In the genomic region with DNA sequence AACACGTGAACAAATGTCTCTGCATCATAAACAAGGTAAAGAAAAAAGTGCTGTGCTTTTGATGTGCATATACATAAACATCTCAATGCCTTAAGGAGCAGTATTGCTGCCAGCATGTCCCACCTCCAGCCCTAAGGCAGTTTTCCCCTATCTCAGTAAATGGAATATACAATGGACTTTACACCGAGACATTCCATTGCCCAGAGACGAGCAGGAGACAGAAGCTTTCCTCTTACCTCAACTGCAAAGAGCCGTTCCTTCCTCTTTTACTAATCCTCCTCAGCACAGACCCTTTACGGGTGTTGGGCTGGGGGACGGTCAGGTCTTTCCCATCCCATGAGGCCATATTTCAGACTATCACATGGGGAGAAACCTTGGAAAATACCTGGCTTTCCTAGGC, we compare ENCODE assay signal across 21 cellular contexts. TPM values are rescaled to one million over a fixed set of nuclear protein-coding genes. Genes with fewer than 3 reads are reported as not detected.
"Had no signal": no experiment of that assay in that cellular context is flagged by ENCODE, and none has a peak within 500 bp of the region (broad histone marks: within the 10 kb centered on the region; RNA-seq: fewer than 3 reads in every experiment).

No MANE protein-coding gene starts in this region.

RNA-seq across cellular contexts. Expression of a gene that starts 11.1 kb away (rescaled TPM):
- total RNA-seq: activated naive CD4-positive, alpha-beta T cell treated with anti-CD3 and anti-CD28 coated beads for 36 hours; activated naive CD4-positive, alpha-beta T cell treated with anti-CD3 and anti-CD28 coated beads, Interleukin-2, amount 50 U/mL, for 72 hours; activated naive CD8-positive, alpha-beta T cell treated with anti-CD3 and anti-CD28 coated beads for 36 hours; activated naive CD8-positive, alpha-beta T cell treated with anti-CD3 and anti-CD28 coated beads, Interleukin-2, amount 10 ng/mL, durations not matched to agents 7 days and 5 days; activated T-cell treated with anti-CD3 and anti-CD28 coated beads, Interleukin-2, amount 50 U/mL, for 4 hours; activated T-cell treated with anti-CD3 and anti-CD28 coated beads, Interleukin-2, amount 50 U/mL, for 72 hours; activated T-helper 1 cell treated with anti-CD3 and anti-CD28 coated beads, Interleukin-12 subunit alpha, Interleukin-12 subunit beta, Interleukin-2, Interleukin-4 antibody, amounts not matched to agents 30 ng/mL and 10 ng/mL and 1 ng/mL, durations not matched to agents 14 hours and 24 hours and 36 hours; activated T-helper 17 cell treated with anti-CD3 and anti-CD28 coated beads, Interleukin-2, amount 50 U/mL, for 72 hours; activated T-helper 2 cell treated with anti-CD3 and anti-CD28 coated beads, Interferon-gamma antibody, Interleukin-2, Interleukin-4, amounts not matched to agents 10 μg/mL and 5 μg/mL and 100 μg/mL, durations not matched to agents 14 hours and 24 hours and 36 hours; adrenal gland; aorta; ascending aorta; astrocyte; body of pancreas; breast epithelium; bronchial epithelial cell; cardiac muscle cell; cardiac septum; cerebellum; chondrocyte had no signal
- polyA plus RNA-seq: adipose tissue, adrenal gland, aorta, cardiac muscle cell had no signal

RNA-seq across cellular contexts. Expression of a gene that starts 14.0 kb away (rescaled TPM):
- total RNA-seq: activated naive CD4-positive, alpha-beta T cell treated with anti-CD3 and anti-CD28 coated beads for 36 hours; activated naive CD4-positive, alpha-beta T cell treated with anti-CD3 and anti-CD28 coated beads, Interleukin-2, amount 50 U/mL, for 72 hours; activated naive CD8-positive, alpha-beta T cell treated with anti-CD3 and anti-CD28 coated beads for 36 hours; activated naive CD8-positive, alpha-beta T cell treated with anti-CD3 and anti-CD28 coated beads, Interleukin-2, amount 10 ng/mL, durations not matched to agents 7 days and 5 days; activated T-cell treated with anti-CD3 and anti-CD28 coated beads, Interleukin-2, amount 50 U/mL, for 4 hours; activated T-cell treated with anti-CD3 and anti-CD28 coated beads, Interleukin-2, amount 50 U/mL, for 72 hours; activated T-helper 1 cell treated with anti-CD3 and anti-CD28 coated beads, Interleukin-12 subunit alpha, Interleukin-12 subunit beta, Interleukin-2, Interleukin-4 antibody, amounts not matched to agents 30 ng/mL and 10 ng/mL and 1 ng/mL, durations not matched to agents 14 hours and 24 hours and 36 hours; activated T-helper 17 cell treated with anti-CD3 and anti-CD28 coated beads, Interleukin-2, amount 50 U/mL, for 72 hours; activated T-helper 2 cell treated with anti-CD3 and anti-CD28 coated beads, Interferon-gamma antibody, Interleukin-2, Interleukin-4, amounts not matched to agents 10 μg/mL and 5 μg/mL and 100 μg/mL, durations not matched to agents 14 hours and 24 hours and 36 hours; aorta; ascending aorta; astrocyte; bronchial epithelial cell; cardiac muscle cell; cardiac septum; chondrocyte had no signal
- polyA plus RNA-seq: cardiac muscle cell had no signal

RNA-seq across cellular contexts. Expression of a gene that starts 43.2 kb away (rescaled TPM):
- total RNA-seq: activated naive CD4-positive, alpha-beta T cell treated with anti-CD3 and anti-CD28 coated beads for 36 hours; activated naive CD4-positive, alpha-beta T cell treated with anti-CD3 and anti-CD28 coated beads, Interleukin-2, amount 50 U/mL, for 72 hours; activated naive CD8-positive, alpha-beta T cell treated with anti-CD3 and anti-CD28 coated beads for 36 hours; activated naive CD8-positive, alpha-beta T cell treated with anti-CD3 and anti-CD28 coated beads, Interleukin-2, amount 10 ng/mL, durations not matched to agents 7 days and 5 days; activated T-cell treated with anti-CD3 and anti-CD28 coated beads, Interleukin-2, amount 50 U/mL, for 4 hours; activated T-cell treated with anti-CD3 and anti-CD28 coated beads, Interleukin-2, amount 50 U/mL, for 72 hours; activated T-helper 1 cell treated with anti-CD3 and anti-CD28 coated beads, Interleukin-12 subunit alpha, Interleukin-12 subunit beta, Interleukin-2, Interleukin-4 antibody, amounts not matched to agents 30 ng/mL and 10 ng/mL and 1 ng/mL, durations not matched to agents 14 hours and 24 hours and 36 hours; activated T-helper 17 cell treated with anti-CD3 and anti-CD28 coated beads, Interleukin-2, amount 50 U/mL, for 72 hours; activated T-helper 2 cell treated with anti-CD3 and anti-CD28 coated beads, Interferon-gamma antibody, Interleukin-2, Interleukin-4, amounts not matched to agents 10 μg/mL and 5 μg/mL and 100 μg/mL, durations not matched to agents 14 hours and 24 hours and 36 hours; aorta; ascending aorta; astrocyte; body of pancreas; breast epithelium; bronchial epithelial cell; cardiac muscle cell; cardiac septum; cerebellum; chondrocyte had no signal
- polyA plus RNA-seq: cardiac muscle cell had no signal
